In the genomic region with DNA sequence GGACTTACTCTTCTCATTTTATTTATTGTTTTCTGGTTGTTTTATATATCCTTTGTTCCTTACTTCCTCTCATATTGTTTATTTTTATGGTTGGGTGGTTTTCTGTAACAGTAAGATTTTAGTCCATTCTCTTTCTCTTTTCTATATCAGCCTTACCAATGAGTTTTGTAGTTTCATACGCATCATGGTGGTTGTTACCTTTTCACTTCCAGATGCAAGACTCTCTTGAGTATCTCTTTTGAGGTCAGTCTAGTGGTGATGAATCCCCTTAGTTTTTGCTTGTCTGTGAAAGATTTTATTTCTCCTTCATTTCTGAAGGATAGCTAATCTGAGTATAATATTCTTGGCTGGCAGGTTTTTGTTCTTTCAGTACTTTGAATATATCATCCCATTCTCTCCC, we compare ENCODE assay signal across 1 cellular context.
TF ChIP-seq lines count a peak whose summit lies in the region.

No MANE protein-coding gene starts in this region.

TF ChIP-seq in GM12878, 131 proteins besides CTCF, POLR2A, EP300 and RAD21 (continued from another document):
- no peak for TF ChIP-seq RCOR1 (conservative IDR thresholded peaks at IDR 0.05; ENCODE audit: low read depth, low read length)
- TF ChIP-seq ZNF217 (IDR thresholded peaks at IDR 0.05): no peak
- no peak for TF ChIP-seq RB1 (IDR thresholded peaks at IDR 0.05; ENCODE audit: borderline replicate concordance)
- TF ChIP-seq NR2C1 (IDR thresholded peaks at IDR 0.05): no peak
- no peak for TF ChIP-seq CBX5 (IDR thresholded peaks at IDR 0.05; ENCODE audit: low read depth)
- no peak for TF ChIP-seq RUNX3 (IDR thresholded peaks at IDR 0.05; ENCODE audit: low read length)
- TF ChIP-seq ZBTB40 (IDR thresholded peaks at IDR 0.05; ENCODE audit: borderline replicate concordance): no peak
- TF ChIP-seq, protein P1, sequence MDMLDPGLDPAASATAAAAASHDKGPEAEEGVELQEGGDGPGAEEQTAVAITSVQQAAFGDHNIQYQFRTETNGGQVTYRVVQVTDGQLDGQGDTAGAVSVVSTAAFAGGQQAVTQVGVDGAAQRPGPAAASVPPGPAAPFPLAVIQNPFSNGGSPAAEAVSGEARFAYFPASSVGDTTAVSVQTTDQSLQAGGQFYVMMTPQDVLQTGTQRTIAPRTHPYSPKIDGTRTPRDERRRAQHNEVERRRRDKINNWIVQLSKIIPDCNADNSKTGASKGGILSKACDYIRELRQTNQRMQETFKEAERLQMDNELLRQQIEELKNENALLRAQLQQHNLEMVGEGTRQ (IDR thresholded peaks at IDR 0.05; ENCODE audit: borderline replicate concordance, low read depth, low read length): no peak
- no peak for TF ChIP-seq CHD2 (IDR thresholded peaks at IDR 0.05; ENCODE audit: borderline replicate concordance, low read depth, low read length)
- no peak for TF ChIP-seq SMARCA5 (IDR thresholded peaks at IDR 0.05)
- TF ChIP-seq, protein P2, sequence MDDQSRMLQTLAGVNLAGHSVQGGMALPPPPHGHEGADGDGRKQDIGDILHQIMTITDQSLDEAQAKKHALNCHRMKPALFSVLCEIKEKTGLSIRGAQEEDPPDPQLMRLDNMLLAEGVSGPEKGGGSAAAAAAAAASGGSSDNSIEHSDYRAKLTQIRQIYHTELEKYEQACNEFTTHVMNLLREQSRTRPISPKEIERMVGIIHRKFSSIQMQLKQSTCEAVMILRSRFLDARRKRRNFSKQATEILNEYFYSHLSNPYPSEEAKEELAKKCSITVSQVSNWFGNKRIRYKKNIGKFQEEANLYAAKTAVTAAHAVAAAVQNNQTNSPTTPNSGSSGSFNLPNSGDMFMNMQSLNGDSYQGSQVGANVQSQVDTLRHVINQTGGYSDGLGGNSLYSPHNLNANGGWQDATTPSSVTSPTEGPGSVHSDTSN (IDR thresholded peaks at IDR 0.05; ENCODE audit: insufficient replicate concordance, low read depth, low read length): no peak
- TF ChIP-seq IKZF2 (IDR thresholded peaks at IDR 0.05): no peak
- TF ChIP-seq POU2F2 (IDR thresholded peaks at IDR 0.05; ENCODE audit: borderline replicate concordance, low read depth, low read length): no peak
- no peak for TF ChIP-seq PML (IDR thresholded peaks at IDR 0.05; ENCODE audit: low read length)
- TF ChIP-seq E4F1 (IDR thresholded peaks at IDR 0.05; ENCODE audit: borderline replicate concordance, partially characterized antibody): no peak
- no peak for TF ChIP-seq TCF7 (IDR thresholded peaks at IDR 0.05; ENCODE audit: borderline replicate concordance)
- no peak for TF ChIP-seq ZBTB11 (CRISPR knock-in tag; IDR thresholded peaks at IDR 0.05)
TF ChIP-seq in GM12878: peak in this region for 0.
